1 cellular context compared by ENCODE assay signal in the genomic region with DNA sequence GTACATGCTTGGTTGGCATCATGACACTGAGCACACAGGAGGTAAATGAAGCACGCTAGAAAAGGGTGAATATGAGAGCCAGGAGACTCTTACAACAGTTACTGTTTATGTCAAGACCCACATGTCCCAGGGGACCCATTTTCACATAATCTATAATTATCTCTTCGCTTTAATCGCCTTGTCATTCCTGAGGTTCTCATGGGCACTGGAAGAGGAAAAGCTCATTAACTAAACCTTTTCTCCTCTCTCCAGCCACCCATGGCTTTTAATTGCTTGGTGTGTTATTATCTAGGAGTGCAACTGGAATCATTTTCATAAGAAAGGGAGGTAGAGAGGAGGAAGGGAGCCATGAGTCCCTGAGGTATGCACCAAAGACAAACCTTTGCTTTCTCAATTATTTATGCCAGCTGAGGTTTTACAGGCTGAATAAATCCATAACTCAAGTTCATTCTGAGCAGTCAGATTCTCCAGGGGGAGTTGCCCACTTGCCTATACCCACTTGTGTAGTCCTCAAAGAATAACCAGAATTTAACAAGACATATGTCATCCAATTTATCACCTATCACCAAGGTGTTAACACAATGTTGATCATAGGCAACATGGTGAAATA.
A peak's percentile ranks its signal among the peaks of the same experiment; 100 is the strongest.
TF ChIP-seq lines count a peak whose summit lies in the region.

No MANE protein-coding gene starts in this region.

TF ChIP-seq in HEK293, 187 proteins besides CTCF, POLR2A, EP300 and RAD21 (continued from another document and continues in another):
- TF ChIP-seq, protein P1, sequence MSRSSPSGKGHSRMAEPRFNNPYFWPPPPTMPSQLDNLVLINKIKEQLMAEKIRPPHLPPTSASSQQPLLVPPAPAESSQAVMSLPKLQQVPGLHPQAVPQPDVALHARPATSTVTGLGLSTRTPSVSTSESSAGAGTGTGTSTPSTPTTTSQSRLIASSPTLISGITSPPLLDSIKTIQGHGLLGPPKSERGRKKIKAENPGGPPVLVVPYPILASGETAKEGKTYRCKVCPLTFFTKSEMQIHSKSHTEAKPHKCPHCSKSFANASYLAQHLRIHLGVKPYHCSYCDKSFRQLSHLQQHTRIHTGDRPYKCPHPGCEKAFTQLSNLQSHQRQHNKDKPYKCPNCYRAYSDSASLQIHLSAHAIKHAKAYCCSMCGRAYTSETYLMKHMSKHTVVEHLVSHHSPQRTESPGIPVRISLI (tag by site-specific recombination; IDR thresholded peaks at IDR 0.05): no peak
- TF ChIP-seq BCL11A (tag by site-specific recombination; IDR thresholded peaks at IDR 0.05; ENCODE audit: low read depth) (peak; percentile 80; the same call in 1 of the 2 replicates), ZNF660 (tag by site-specific recombination; IDR thresholded peaks at IDR 0.05) (no peak), ZNF426 (tag by site-specific recombination; IDR thresholded peaks at IDR 0.05) (no peak), ZNF174 (tag by site-specific recombination; IDR thresholded peaks at IDR 0.05) (no peak), ZNF302 (tag by site-specific recombination; IDR thresholded peaks at IDR 0.05; ENCODE audit: low read depth) (no peak), ZNF785 (tag by site-specific recombination; IDR thresholded peaks at IDR 0.05) (no peak), OVOL3 (tag by site-specific recombination; IDR thresholded peaks at IDR 0.05) (peak; percentile 75; the same call in 1 of the 2 replicates), BCL11B (tag by site-specific recombination; IDR thresholded peaks at IDR 0.05; ENCODE audit: low read depth) (no peak), YY1 (tag by site-specific recombination; IDR thresholded peaks at IDR 0.05) (0 out of 2 replicates have a peak, but pooled peaks have one; percentile 49), ZNF501 (tag by site-specific recombination; IDR thresholded peaks at IDR 0.05) (peak; percentile 68; the same call in 1 of the 2 replicates), ZNF560 (tag by site-specific recombination; IDR thresholded peaks at IDR 0.05; ENCODE audit: borderline replicate concordance) (no peak), ZNF157 (tag by site-specific recombination; IDR thresholded peaks at IDR 0.05) (no peak), ZNF629 (tag by site-specific recombination; IDR thresholded peaks at IDR 0.05) (peak; percentile 83), ZNF114 (tag by site-specific recombination; IDR thresholded peaks at IDR 0.05) (no peak), ZBTB48 (tag by site-specific recombination; IDR thresholded peaks at IDR 0.05) (no peak), ZNF548 (tag by site-specific recombination; IDR thresholded peaks at IDR 0.05) (no peak), ZNF24 (tag by site-specific recombination; IDR thresholded peaks at IDR 0.05) (peak; percentile 96), ZBTB17 (tag by site-specific recombination; IDR thresholded peaks at IDR 0.05) (peak; percentile 89), HOXC10 (CRISPR knock-in tag; IDR thresholded peaks at IDR 0.05) (no peak), ZFP3 (tag by site-specific recombination; IDR thresholded peaks at IDR 0.05; ENCODE audit: low read depth) (no peak), ZNF16 (tag by site-specific recombination; IDR thresholded peaks at IDR 0.05; ENCODE audit: low read depth) (no peak), ZNF510 (tag by site-specific recombination; IDR thresholded peaks at IDR 0.05; ENCODE audit: insufficient replicate concordance) (peak; percentile 13), FEZF1 (tag by site-specific recombination; IDR thresholded peaks at IDR 0.05) (peak; percentile 94), ZNF776 (tag by site-specific recombination; IDR thresholded peaks at IDR 0.05; ENCODE audit: borderline replicate concordance) (no peak), ZFP69B (tag by site-specific recombination; IDR thresholded peaks at IDR 0.05) (no peak), OSR2 (tag by site-specific recombination; IDR thresholded peaks at IDR 0.05) (peak; percentile 98), SCRT1 (tag by site-specific recombination; IDR thresholded peaks at IDR 0.05; ENCODE audit: borderline replicate concordance) (peak; percentile 29; the same call in 1 of the 2 replicates), ZNF223 (tag by site-specific recombination; IDR thresholded peaks at IDR 0.05) (no peak), ZNF132 (tag by site-specific recombination; IDR thresholded peaks at IDR 0.05; ENCODE audit: borderline replicate concordance) (no peak), ZNF146 (tag by site-specific recombination; IDR thresholded peaks at IDR 0.05) (peak; percentile 59; the same call in 1 of the 2 replicates), ZNF416 (tag by site-specific recombination; IDR thresholded peaks at IDR 0.05) (no peak), ZNF561 (tag by site-specific recombination; IDR thresholded peaks at IDR 0.05; ENCODE audit: borderline replicate concordance) (peak; percentile 78), SETDB1 (IDR thresholded peaks at IDR 0.05; ENCODE audit: insufficient read length, low read length) (no peak)
- TF ChIP-seq, protein P2, sequence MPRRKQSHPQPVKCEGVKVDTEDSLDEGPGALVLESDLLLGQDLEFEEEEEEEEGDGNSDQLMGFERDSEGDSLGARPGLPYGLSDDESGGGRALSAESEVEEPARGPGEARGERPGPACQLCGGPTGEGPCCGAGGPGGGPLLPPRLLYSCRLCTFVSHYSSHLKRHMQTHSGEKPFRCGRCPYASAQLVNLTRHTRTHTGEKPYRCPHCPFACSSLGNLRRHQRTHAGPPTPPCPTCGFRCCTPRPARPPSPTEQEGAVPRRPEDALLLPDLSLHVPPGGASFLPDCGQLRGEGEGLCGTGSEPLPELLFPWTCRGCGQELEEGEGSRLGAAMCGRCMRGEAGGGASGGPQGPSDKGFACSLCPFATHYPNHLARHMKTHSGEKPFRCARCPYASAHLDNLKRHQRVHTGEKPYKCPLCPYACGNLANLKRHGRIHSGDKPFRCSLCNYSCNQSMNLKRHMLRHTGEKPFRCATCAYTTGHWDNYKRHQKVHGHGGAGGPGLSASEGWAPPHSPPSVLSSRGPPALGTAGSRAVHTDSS (tag by site-specific recombination; IDR thresholded peaks at IDR 0.05): peak; percentile 50; the same call in 1 of the 2 replicates
- TF ChIP-seq, protein P3, sequence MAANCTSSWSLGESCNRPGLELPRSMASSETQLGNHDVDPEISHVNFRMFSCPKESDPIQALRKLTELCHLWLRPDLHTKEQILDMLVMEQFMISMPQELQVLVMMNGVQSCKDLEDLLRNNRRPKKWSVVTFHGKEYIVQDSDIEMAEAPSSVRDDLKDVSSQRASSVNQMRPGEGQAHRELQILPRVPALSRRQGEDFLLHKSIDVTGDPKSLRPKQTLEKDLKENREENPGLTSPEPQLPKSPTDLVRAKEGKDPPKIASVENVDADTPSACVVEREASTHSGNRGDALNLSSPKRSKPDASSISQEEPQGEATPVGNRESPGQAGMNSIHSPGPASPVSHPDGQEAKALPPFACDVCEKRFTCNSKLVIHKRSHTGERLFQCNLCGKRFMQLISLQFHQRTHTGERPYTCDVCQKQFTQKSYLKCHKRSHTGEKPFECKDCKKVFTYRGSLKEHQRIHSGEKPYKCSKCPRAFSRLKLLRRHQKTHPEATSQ (tag by site-specific recombination; IDR thresholded peaks at IDR 0.05): no peak
- TF ChIP-seq, protein P4, sequence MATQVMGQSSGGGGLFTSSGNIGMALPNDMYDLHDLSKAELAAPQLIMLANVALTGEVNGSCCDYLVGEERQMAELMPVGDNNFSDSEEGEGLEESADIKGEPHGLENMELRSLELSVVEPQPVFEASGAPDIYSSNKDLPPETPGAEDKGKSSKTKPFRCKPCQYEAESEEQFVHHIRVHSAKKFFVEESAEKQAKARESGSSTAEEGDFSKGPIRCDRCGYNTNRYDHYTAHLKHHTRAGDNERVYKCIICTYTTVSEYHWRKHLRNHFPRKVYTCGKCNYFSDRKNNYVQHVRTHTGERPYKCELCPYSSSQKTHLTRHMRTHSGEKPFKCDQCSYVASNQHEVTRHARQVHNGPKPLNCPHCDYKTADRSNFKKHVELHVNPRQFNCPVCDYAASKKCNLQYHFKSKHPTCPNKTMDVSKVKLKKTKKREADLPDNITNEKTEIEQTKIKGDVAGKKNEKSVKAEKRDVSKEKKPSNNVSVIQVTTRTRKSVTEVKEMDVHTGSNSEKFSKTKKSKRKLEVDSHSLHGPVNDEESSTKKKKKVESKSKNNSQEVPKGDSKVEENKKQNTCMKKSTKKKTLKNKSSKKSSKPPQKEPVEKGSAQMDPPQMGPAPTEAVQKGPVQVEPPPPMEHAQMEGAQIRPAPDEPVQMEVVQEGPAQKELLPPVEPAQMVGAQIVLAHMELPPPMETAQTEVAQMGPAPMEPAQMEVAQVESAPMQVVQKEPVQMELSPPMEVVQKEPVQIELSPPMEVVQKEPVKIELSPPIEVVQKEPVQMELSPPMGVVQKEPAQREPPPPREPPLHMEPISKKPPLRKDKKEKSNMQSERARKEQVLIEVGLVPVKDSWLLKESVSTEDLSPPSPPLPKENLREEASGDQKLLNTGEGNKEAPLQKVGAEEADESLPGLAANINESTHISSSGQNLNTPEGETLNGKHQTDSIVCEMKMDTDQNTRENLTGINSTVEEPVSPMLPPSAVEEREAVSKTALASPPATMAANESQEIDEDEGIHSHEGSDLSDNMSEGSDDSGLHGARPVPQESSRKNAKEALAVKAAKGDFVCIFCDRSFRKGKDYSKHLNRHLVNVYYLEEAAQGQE (tag by site-specific recombination; IDR thresholded peaks at IDR 0.05): no peak
- TF ChIP-seq, protein P5, sequence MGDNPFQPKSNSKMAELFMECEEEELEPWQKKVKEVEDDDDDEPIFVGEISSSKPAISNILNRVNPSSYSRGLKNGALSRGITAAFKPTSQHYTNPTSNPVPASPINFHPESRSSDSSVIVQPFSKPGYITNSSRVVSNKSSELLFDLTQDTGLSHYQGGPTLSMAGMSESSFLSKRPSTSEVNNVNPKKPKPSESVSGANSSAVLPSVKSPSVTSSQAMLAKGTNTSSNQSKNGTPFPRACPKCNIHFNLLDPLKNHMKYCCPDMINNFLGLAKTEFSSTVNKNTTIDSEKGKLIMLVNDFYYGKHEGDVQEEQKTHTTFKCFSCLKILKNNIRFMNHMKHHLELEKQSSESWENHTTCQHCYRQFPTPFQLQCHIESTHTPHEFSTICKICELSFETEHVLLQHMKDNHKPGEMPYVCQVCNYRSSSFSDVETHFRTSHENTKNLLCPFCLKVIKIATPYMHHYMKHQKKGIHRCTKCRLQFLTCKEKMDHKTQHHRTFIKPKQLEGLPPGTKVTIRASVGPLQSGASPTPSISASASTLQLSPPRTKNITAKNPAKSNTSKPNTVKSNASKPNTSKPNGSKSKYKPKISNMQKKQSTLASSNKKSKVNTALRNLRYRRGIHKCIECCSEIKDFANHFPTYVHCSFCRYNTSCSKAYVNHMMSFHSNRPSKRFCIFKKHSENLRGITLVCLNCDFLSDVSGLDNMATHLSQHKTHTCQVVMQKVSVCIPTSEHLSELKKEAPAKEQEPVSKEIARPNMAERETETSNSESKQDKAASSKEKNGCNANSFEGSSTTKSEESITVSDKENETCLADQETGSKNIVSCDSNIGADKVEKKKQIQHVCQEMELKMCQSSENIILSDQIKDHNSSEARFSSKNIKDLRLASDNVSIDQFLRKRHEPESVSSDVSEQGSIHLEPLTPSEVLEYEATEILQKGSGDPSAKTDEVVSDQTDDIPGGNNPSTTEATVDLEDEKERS (tag by site-specific recombination; IDR thresholded peaks at IDR 0.05): no peak
- TF ChIP-seq, protein P6, sequence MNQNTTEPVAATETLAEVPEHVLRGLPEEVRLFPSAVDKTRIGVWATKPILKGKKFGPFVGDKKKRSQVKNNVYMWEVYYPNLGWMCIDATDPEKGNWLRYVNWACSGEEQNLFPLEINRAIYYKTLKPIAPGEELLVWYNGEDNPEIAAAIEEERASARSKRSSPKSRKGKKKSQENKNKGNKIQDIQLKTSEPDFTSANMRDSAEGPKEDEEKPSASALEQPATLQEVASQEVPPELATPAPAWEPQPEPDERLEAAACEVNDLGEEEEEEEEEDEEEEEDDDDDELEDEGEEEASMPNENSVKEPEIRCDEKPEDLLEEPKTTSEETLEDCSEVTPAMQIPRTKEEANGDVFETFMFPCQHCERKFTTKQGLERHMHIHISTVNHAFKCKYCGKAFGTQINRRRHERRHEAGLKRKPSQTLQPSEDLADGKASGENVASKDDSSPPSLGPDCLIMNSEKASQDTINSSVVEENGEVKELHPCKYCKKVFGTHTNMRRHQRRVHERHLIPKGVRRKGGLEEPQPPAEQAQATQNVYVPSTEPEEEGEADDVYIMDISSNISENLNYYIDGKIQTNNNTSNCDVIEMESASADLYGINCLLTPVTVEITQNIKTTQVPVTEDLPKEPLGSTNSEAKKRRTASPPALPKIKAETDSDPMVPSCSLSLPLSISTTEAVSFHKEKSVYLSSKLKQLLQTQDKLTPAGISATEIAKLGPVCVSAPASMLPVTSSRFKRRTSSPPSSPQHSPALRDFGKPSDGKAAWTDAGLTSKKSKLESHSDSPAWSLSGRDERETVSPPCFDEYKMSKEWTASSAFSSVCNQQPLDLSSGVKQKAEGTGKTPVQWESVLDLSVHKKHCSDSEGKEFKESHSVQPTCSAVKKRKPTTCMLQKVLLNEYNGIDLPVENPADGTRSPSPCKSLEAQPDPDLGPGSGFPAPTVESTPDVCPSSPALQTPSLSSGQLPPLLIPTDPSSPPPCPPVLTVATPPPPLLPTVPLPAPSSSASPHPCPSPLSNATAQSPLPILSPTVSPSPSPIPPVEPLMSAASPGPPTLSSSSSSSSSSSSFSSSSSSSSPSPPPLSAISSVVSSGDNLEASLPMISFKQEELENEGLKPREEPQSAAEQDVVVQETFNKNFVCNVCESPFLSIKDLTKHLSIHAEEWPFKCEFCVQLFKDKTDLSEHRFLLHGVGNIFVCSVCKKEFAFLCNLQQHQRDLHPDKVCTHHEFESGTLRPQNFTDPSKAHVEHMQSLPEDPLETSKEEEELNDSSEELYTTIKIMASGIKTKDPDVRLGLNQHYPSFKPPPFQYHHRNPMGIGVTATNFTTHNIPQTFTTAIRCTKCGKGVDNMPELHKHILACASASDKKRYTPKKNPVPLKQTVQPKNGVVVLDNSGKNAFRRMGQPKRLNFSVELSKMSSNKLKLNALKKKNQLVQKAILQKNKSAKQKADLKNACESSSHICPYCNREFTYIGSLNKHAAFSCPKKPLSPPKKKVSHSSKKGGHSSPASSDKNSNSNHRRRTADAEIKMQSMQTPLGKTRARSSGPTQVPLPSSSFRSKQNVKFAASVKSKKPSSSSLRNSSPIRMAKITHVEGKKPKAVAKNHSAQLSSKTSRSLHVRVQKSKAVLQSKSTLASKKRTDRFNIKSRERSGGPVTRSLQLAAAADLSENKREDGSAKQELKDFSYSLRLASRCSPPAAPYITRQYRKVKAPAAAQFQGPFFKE (tag by site-specific recombination; IDR thresholded peaks at IDR 0.05; ENCODE audit: borderline replicate concordance): no peak
